ENCODE assay signal across 12 cellular contexts in genomic region chr19:35759697-35760096, GRCh38. TPM values are rescaled to one million over a fixed set of nuclear protein-coding genes. Genes with fewer than 3 reads are reported as not detected.
A peak's percentile ranks its signal among the peaks of the same experiment; 100 is the strongest.
DNase-seq lines count a peak whose midpoint lies in the region; ATAC-seq, FAIRE-seq and TF ChIP-seq lines count a peak whose summit lies in the region.
"Had no signal": no experiment of that assay in that cellular context is flagged by ENCODE, and none has a peak within 500 bp of the region (broad histone marks: within the 10 kb centered on the region; RNA-seq: fewer than 3 reads in every experiment).

No MANE protein-coding gene starts in this region.

- H3K9me3 Mint-ChIP-seq in natural killer cell treated with Interleukin-12 subunit alpha and Interleukin-12 subunit beta and Interleukin-15 and Interleukin-18, amount 100 ng/mL, for 72 hours: no peaks in the 10 kb centered on the region
- H3K9me3 Mint-ChIP-seq in natural killer cell (no peaks in the 10 kb centered on the region), T-cell (no peaks in the 10 kb centered on the region), endothelial cell (ENCODE audit: unreplicated experiment) (no peaks in the 10 kb centered on the region)

- no peak overlapping the region for H3K27ac Mint-ChIP-seq in natural killer cell treated with Interleukin-12 subunit alpha and Interleukin-12 subunit beta and Interleukin-15 and Interleukin-18, amount 100 ng/mL, for 72 hours
- H3K27ac Mint-ChIP-seq in natural killer cell (peak overlapping the region in 1 of 2 donors; percentile 35), T-cell (no peak overlapping the region), endothelial cell (ENCODE audit: unreplicated experiment) (peak overlapping the region; percentile 31)

- peak overlapping the region; percentile 88 for H3K4me3 Mint-ChIP-seq in natural killer cell treated with Interleukin-12 subunit alpha and Interleukin-12 subunit beta and Interleukin-15 and Interleukin-18, amount 100 ng/mL, for 72 hours
- H3K4me3 Mint-ChIP-seq in natural killer cell (no peak overlapping the region), T-cell (peak overlapping the region in 2 of 3 donors; percentile 67 to 89), endothelial cell (ENCODE audit: unreplicated experiment) (peak overlapping the region; percentile 70)

- no peak for ATAC-seq in natural killer cell treated with Interleukin-12 subunit alpha and Interleukin-12 subunit beta and Interleukin-15 and Interleukin-18, amount 100 ng/mL, for 72 hours
- no peak for ATAC-seq in natural killer cell
- ATAC-seq in T-cell (replicated peaks in 1 of 4): no peak
- no peak for ATAC-seq in HG02981 (IDR thresholded peaks at IDR 0.05; ENCODE audit: unreplicated experiment)

- intact Hi-C loops in natural killer cell (cut with micrococcal nuclease): loop anchor here (5.0 kb wide), 1 partner anchor 117 kb away; the partner anchor contains the start of gene ETV2

- POLR2A ChIA-PET in T-cell (lab: Charles Lee): no interaction called here

- DNase-seq in natural killer cell treated with Interleukin-12 subunit alpha and Interleukin-12 subunit beta and Interleukin-15 and Interleukin-18, amount 100 ng/mL, for 72 hours (ENCODE audit: low spot score): no peak
- no peak for DNase-seq in natural killer cell
- no peak for DNase-seq in T-cell
- no peak for DNase-seq in endothelial cell (ENCODE audit: low spot score)
- no peak for DNase-seq in NCI-H1092 treated with DMSO at 0.1 percent for 48 hours (lab: John Stamatoyannopoulos, UW)
- no peak for DNase-seq in GM12891 (ENCODE audit: insufficient read length, low spot score)
- DNase-seq in central memory CD4-positive, alpha-beta T cell: no peak
- DNase-seq: activated gamma-delta T cell, NCI-H1092, NCI-H524 had no signal

- peaks cover 19 to 32% of the 10 kb centered on the region in 2 donors for H3K4me1 Mint-ChIP-seq in natural killer cell treated with Interleukin-12 subunit alpha and Interleukin-12 subunit beta and Interleukin-15 and Interleukin-18, amount 100 ng/mL, for 72 hours (ENCODE audit: low read depth in 2 of 2)
- peaks cover 29 to 38% of the 10 kb centered on the region in 2 donors for H3K4me1 Mint-ChIP-seq in natural killer cell
- peaks cover 32 to 50% (median 33%) of the 10 kb centered on the region in 3 donors for H3K4me1 Mint-ChIP-seq in T-cell
- H3K4me1 Mint-ChIP-seq in endothelial cell (ENCODE audit: unreplicated experiment): peaks cover 18% of the 10 kb centered on the region

- TF ChIP-seq CTCF in natural killer cell (IDR thresholded peaks at IDR 0.05): no peak
- no peak for TF ChIP-seq CTCF in endothelial cell (IDR thresholded peaks at IDR 0.05; ENCODE audit: unreplicated experiment)

- H3K27me3 Mint-ChIP-seq in natural killer cell treated with Interleukin-12 subunit alpha and Interleukin-12 subunit beta and Interleukin-15 and Interleukin-18, amount 100 ng/mL, for 72 hours: peaks cover 0 to 10% of the 10 kb centered on the region in 2 donors
- peaks cover 0 to 17% of the 10 kb centered on the region in 2 donors for H3K27me3 Mint-ChIP-seq in natural killer cell (ENCODE audit: low read depth in 2 of 2)
- H3K27me3 Mint-ChIP-seq in T-cell: peaks cover 6 to 9% of the 10 kb centered on the region in 2 donors
- peaks cover 21% of the 10 kb centered on the region for H3K27me3 Mint-ChIP-seq in endothelial cell (ENCODE audit: unreplicated experiment)

- FAIRE-seq in GM12891 (lab: Jason Lieb, UNC): no peak

- no peaks in the 10 kb centered on the region for H3K36me3 Mint-ChIP-seq in natural killer cell treated with Interleukin-12 subunit alpha and Interleukin-12 subunit beta and Interleukin-15 and Interleukin-18, amount 100 ng/mL, for 72 hours
- no peaks in the 10 kb centered on the region for H3K36me3 Mint-ChIP-seq in natural killer cell
- H3K36me3 Mint-ChIP-seq in T-cell: peaks cover 14% of the 10 kb centered on the region
- peaks cover 5% of the 10 kb centered on the region for H3K36me3 Mint-ChIP-seq in endothelial cell (ENCODE audit: low read depth, unreplicated experiment)

- CTCF ChIA-PET in T-cell (lab: Charles Lee): no interaction called here

- no peak for TF ChIP-seq POLR2A in GM12891 (IDR thresholded peaks at IDR 0.05; ENCODE audit: low read depth, low read length)

TF ChIP-seq in GM12891, 5 proteins besides CTCF, POLR2A, EP300 and RAD21:
- no peak for TF ChIP-seq POLR2AphosphoS5 (IDR thresholded peaks at IDR 0.05; ENCODE audit: low read depth, low read length)
- TF ChIP-seq POU2F2 (IDR thresholded peaks at IDR 0.05; ENCODE audit: low read depth, low read length): no peak
- no peak for TF ChIP-seq TAF1 (IDR thresholded peaks at IDR 0.05; ENCODE audit: low read depth, low read length)
- no peak for TF ChIP-seq SPI1 (IDR thresholded peaks at IDR 0.05; ENCODE audit: low read depth, low read length)
- TF ChIP-seq PAX5 (IDR thresholded peaks at IDR 0.05; ENCODE audit: insufficient read depth, low read length, severe bottlenecking): no peak
TF ChIP-seq in GM12891: peak in this region for 0.

RNA-seq across cellular contexts. Expression of gene PROSER3, which starts 1.7 kb away (rescaled TPM):
- total RNA-seq in natural killer cell treated with Interleukin-12 subunit alpha and Interleukin-12 subunit beta and Interleukin-15 and Interleukin-18, amount 100 ng/mL, for 72 hours: 10 to 100 TPM; 36.2 to 53.8 TPM
- total RNA-seq in natural killer cell (10 to 100 TPM; 33.1 to 40.2 (median 35.9) TPM), T-cell (10 to 100 TPM; 31.3 to 52.1 (median 47.8) TPM), endothelial cell (ENCODE audit: unreplicated experiment) (15.0 TPM)
- polyA plus RNA-seq in GM12891 (2012; ENCODE audit: low read depth, missing spikeins): 7.9 TPM

RNA-seq across cellular contexts. Expression of gene HSPB6, which starts 2.9 kb away (rescaled TPM):
- not detected for total RNA-seq in natural killer cell treated with Interleukin-12 subunit alpha and Interleukin-12 subunit beta and Interleukin-15 and Interleukin-18, amount 100 ng/mL, for 72 hours
- total RNA-seq in natural killer cell: not detected
- under 1 TPM in 3 of 5 donors, not detected in 2; 0.44 to 0.69 (median 0.51) TPM for total RNA-seq in T-cell
- not detected for total RNA-seq in endothelial cell (ENCODE audit: unreplicated experiment)
- polyA plus RNA-seq in GM12891 (2012; ENCODE audit: low read depth, missing spikeins): 0.15 TPM
- total RNA-seq: mononuclear cell had no signal

RNA-seq across cellular contexts. Expression of gene LIN37, which starts 11.3 kb away (rescaled TPM):
- total RNA-seq in natural killer cell treated with Interleukin-12 subunit alpha and Interleukin-12 subunit beta and Interleukin-15 and Interleukin-18, amount 100 ng/mL, for 72 hours: 10 to 100 TPM in 1 of 2 donors, 1 to 10 TPM in 1; 9.6 to 24.7 TPM
- 10 to 100 TPM; 16.7 to 22.1 (median 18.2) TPM for total RNA-seq in natural killer cell
- 10 to 100 TPM; 11.8 to 23.6 (median 22.8) TPM for total RNA-seq in T-cell
- 9.0 TPM for total RNA-seq in endothelial cell (ENCODE audit: unreplicated experiment)
- polyA plus RNA-seq in GM12891 (2012; ENCODE audit: low read depth, missing spikeins): 9.9 TPM

RNA-seq across cellular contexts. Expression of gene PSENEN, which starts 14.2 kb away (rescaled TPM):
- total RNA-seq in natural killer cell treated with Interleukin-12 subunit alpha and Interleukin-12 subunit beta and Interleukin-15 and Interleukin-18, amount 100 ng/mL, for 72 hours: 10 to 100 TPM; 66.4 to 84.2 TPM
- 10 to 100 TPM; 38.5 to 45.0 (median 41.0) TPM for total RNA-seq in natural killer cell
- total RNA-seq in T-cell: 10 to 100 TPM; 21.2 to 33.5 (median 24.5) TPM
- 99.0 TPM for total RNA-seq in endothelial cell (ENCODE audit: unreplicated experiment)
- polyA plus RNA-seq in GM12891 (2012; ENCODE audit: low read depth, missing spikeins): 31.0 TPM

RNA-seq across cellular contexts. Expression of gene U2AF1L4, which starts 14.5 kb away (rescaled TPM):
- total RNA-seq in natural killer cell treated with Interleukin-12 subunit alpha and Interleukin-12 subunit beta and Interleukin-15 and Interleukin-18, amount 100 ng/mL, for 72 hours: 10 to 100 TPM; 17.0 to 19.1 TPM
- total RNA-seq in natural killer cell (10 to 100 TPM; 63.7 to 78.2 (median 73.0) TPM), T-cell (10 to 100 TPM; 40.2 to 74.1 (median 49.3) TPM), endothelial cell (ENCODE audit: unreplicated experiment) (12.0 TPM)
- polyA plus RNA-seq in GM12891 (2012; ENCODE audit: low read depth, missing spikeins): 18.8 TPM
